Comparison of ENCODE assay signal across 8 cellular contexts in genomic region chr4:1721003-1721665, GRCh38. TPM values are rescaled to one million over a fixed set of nuclear protein-coding genes. Genes with fewer than 3 reads are reported as not detected.
DNase-seq lines count a peak whose midpoint lies in the region; ATAC-seq lines count a peak whose summit lies in the region.

Gene TACC3 (plus strand): TSS chr4:1721521. CDS start chr4:1723422, 1,901 bp downstream.
Gene TMEM129 (minus strand): TSS chr4:1721323. CDS start chr4:1720837, 486 bp downstream.

- POLR2A ChIA-PET in activated CD8-positive, alpha-beta memory T cell treated with anti-CD3 and anti-CD28 coated beads for 36 hours (lab: Charles Lee): interaction anchor here (0.6 to 1.6 kb wide), 7 partner anchors 9 to 750 kb away, joined by 3 to 11 read pairs (median 5); partner anchors contain the start of genes LETM1, NSD2, SLBP and UVSSA

- CTCF ChIA-PET in activated CD8-positive, alpha-beta memory T cell treated with anti-CD3 and anti-CD28 coated beads for 36 hours (lab: Charles Lee): interaction anchor here (1.0 to 6.0 kb wide), 3 partner anchors 9 to 27 kb away, joined by 3 to 37 read pairs (median 4); partner anchors contain the start of gene SLBP

- ATAC-seq in GM21367 (IDR thresholded peaks at IDR 0.05; ENCODE audit: unreplicated experiment): peak; percentile 58

- DNase-seq in COR-L47 (lab: John Stamatoyannopoulos, UW) (peak; percentile 98), HT1080 (ENCODE audit: low read depth) (peak; percentile 88), NOMO-1 (lab: John Stamatoyannopoulos, UW; ENCODE audit: unreplicated experiment in 2 of 2) (peak; percentile 94), lung microvascular endothelial cell (ENCODE audit: low read depth in 2 of 2) (peak; percentile 92 to 94)
- peak; percentile 95 for DNase-seq in effector CD8-positive, alpha-beta T cell (lab: John Stamatoyannopoulos, UW)
- DNase-seq in stimulated activated CD4-positive, alpha-beta T cell treated with anti-CD3 and anti-CD28 coated beads, TNF-alpha, amount 100 ng/mL, for 48 hours (ENCODE audit: low read depth in 3 of 3): peak; percentile 87 to 92 (median 89)

RNA-seq across cellular contexts. Expression of gene TACC3, which starts in this region (rescaled TPM):
- 51.0 and 77.7 TPM in 2 replicates for total RNA-seq in HT1080 (2014; rRNA removed; shearing (Covaris generic))
- 86.4 and 96.4 TPM in 2 replicates for polyA plus RNA-seq in HT1080 (2015; cell fraction: cytosol; rRNA removed)
- 184 and 187 TPM in 2 replicates for polyA plus RNA-seq in HT1080 (2015; cell fraction: nucleus; rRNA removed)
- total RNA-seq in activated CD8-positive, alpha-beta memory T cell treated with anti-CD3 and anti-CD28 coated beads for 36 hours: 100 to 1,000 TPM; 139 to 144 TPM
- 4.4 and 10.2 TPM in 2 replicates for total RNA-seq in lung microvascular endothelial cell

RNA-seq across cellular contexts. Expression of gene TMEM129, which starts in this region (rescaled TPM):
- total RNA-seq in HT1080 (2014; rRNA removed; shearing (Covaris generic)): 40.1 and 41.7 TPM in 2 replicates
- 41.3 and 44.3 TPM in 2 replicates for polyA plus RNA-seq in HT1080 (2015; cell fraction: cytosol; rRNA removed)
- polyA plus RNA-seq in HT1080 (2015; cell fraction: nucleus; rRNA removed): 60.7 and 65.3 TPM in 2 replicates
- 10 to 100 TPM; 24.8 to 25.6 TPM for total RNA-seq in activated CD8-positive, alpha-beta memory T cell treated with anti-CD3 and anti-CD28 coated beads for 36 hours
- total RNA-seq in lung microvascular endothelial cell: 17.9 and 30.8 TPM in 2 replicates

Comparison
In these comparisons a context has a peak if more than half of its experiments do, and no peak if none do; other contexts are left out.
1. Peak in every context shown above with its lines: DNase-seq and ATAC-seq.